Comparison of ENCODE assay signal across 12 cellular contexts in the genomic region with DNA sequence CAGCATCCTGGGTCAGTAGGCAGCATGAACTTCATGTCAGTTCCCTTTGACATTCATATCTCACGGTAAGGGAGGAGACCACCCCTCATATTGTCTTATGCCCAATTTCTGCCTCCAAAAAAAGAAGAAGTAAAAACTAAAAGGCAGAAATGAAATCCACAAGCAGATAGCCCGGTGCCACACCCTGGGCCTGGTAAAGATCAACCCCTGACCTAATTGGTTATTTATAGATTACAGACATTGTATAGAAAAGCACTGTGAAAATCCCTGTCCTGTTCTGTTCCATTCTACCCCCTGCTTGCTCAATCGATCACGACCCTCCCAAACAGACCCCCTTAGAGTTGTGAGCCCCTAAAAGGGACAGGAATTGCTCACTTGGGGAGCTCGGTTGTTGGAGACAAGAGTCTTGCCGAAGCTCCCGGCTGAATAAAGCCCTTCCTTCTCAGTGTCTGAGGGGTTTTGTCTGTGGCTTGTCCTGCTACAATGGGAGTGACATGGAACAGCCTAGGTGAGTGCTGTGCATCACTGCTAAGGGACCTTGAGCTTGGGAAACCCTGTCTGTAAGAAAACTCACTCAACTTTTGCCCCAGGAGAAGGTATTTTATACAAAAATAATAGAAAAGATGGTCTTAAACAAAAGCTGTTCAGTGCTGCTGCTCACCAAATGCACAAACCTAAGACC. TPM values are rescaled to one million over a fixed set of nuclear protein-coding genes. Genes with fewer than 3 reads are reported as not detected.
A peak's percentile ranks its signal among the peaks of the same experiment; 100 is the strongest.
DNase-seq lines count a peak whose midpoint lies in the region; ATAC-seq and TF ChIP-seq lines count a peak whose summit lies in the region.
"Had no signal": no experiment of that assay in that cellular context is flagged by ENCODE, and none has a peak within 500 bp of the region (broad histone marks: within the 10 kb centered on the region; RNA-seq: fewer than 3 reads in every experiment).

No MANE protein-coding gene starts in this region.

- H3K9me3 Mint-ChIP-seq in stimulated activated naive CD8-positive, alpha-beta T cell treated with anti-CD3 and anti-CD28 coated beads, Interleukin-15, Interleukin-2, amounts not matched to agents 100 ng/mL and 50 ng/mL, for 24 hours: no peaks in the 10 kb centered on the region
- H3K9me3 Mint-ChIP-seq in activated T-helper 2 cell treated with anti-CD3 and anti-CD28 coated beads, Interferon-gamma antibody, Interleukin-2, Interleukin-4, amounts not matched to agents 10 μg/mL and 5 μg/mL and 100 μg/mL, durations not matched to agents 14 hours and 24 hours and 36 hours: no peaks in the 10 kb centered on the region
- H3K9me3 Mint-ChIP-seq in mesothelial cell of epicardium: no peaks in the 10 kb centered on the region

- no peak for ATAC-seq in stimulated activated naive CD8-positive, alpha-beta T cell treated with anti-CD3 and anti-CD28 coated beads, Interleukin-15, Interleukin-2, amounts not matched to agents 100 U/mL and 50 U/mL, for 24 hours
- ATAC-seq in GM19328 (IDR thresholded peaks at IDR 0.05; ENCODE audit: unreplicated experiment) (no peak), GM21390 (IDR thresholded peaks at IDR 0.05; ENCODE audit: unreplicated experiment) (no peak)

- no peak for TF ChIP-seq POLR2A in vagina (IDR thresholded peaks at IDR 0.05)

- no peaks in the 10 kb centered on the region for H3K36me3 ChIP-seq in vagina

- H3K4me1 ChIP-seq in vagina: peaks cover 78% of the 10 kb centered on the region

- peaks cover 95% of the 10 kb centered on the region for H3K4me1 Mint-ChIP-seq in stimulated activated naive CD8-positive, alpha-beta T cell treated with anti-CD3 and anti-CD28 coated beads, Interleukin-15, Interleukin-2, amounts not matched to agents 100 ng/mL and 50 ng/mL, for 24 hours (ENCODE audit: low read depth)
- peaks cover 56% of the 10 kb centered on the region for H3K4me1 Mint-ChIP-seq in activated T-helper 2 cell treated with anti-CD3 and anti-CD28 coated beads, Interferon-gamma antibody, Interleukin-2, Interleukin-4, amounts not matched to agents 10 μg/mL and 5 μg/mL and 100 μg/mL, durations not matched to agents 14 hours and 24 hours and 36 hours (ENCODE audit: low read depth)
- H3K4me1 Mint-ChIP-seq in mesothelial cell of epicardium: peaks cover 31% of the 10 kb centered on the region

- no peaks in the 10 kb centered on the region for H3K27me3 Mint-ChIP-seq in stimulated activated naive CD8-positive, alpha-beta T cell treated with anti-CD3 and anti-CD28 coated beads, Interleukin-15, Interleukin-2, amounts not matched to agents 100 ng/mL and 50 ng/mL, for 24 hours
- no peaks in the 10 kb centered on the region for H3K27me3 Mint-ChIP-seq in activated T-helper 2 cell treated with anti-CD3 and anti-CD28 coated beads, Interferon-gamma antibody, Interleukin-2, Interleukin-4, amounts not matched to agents 10 μg/mL and 5 μg/mL and 100 μg/mL, durations not matched to agents 14 hours and 24 hours and 36 hours (ENCODE audit: low read depth)
- no peaks in the 10 kb centered on the region for H3K27me3 Mint-ChIP-seq in mesothelial cell of epicardium (ENCODE audit: low read depth)

- H3K9me3 ChIP-seq in vagina: no peaks in the 10 kb centered on the region
- H3K9me3 ChIP-seq: Caco-2 had no signal

- intact Hi-C loops in activated T-helper 2 cell treated with anti-CD3 and anti-CD28 coated beads, Interferon-gamma antibody, Interleukin-2, Interleukin-4, amounts not matched to agents 10 μg/mL and 5 μg/mL and 100 μg/mL, durations not matched to agents 14 hours and 24 hours and 36 hours (cut with micrococcal nuclease): loop anchor here (10.0 kb wide), 1 partner anchor 501 kb away; a partner anchor contains a TSS
- intact Hi-C loops in vagina (cut with DNase I): no loop called here

- DNase-seq in stimulated activated naive CD8-positive, alpha-beta T cell treated with anti-CD3 and anti-CD28 coated beads, Interleukin-15, Interleukin-2, amounts not matched to agents 100 U/mL and 50 U/mL, for 24 hours: no peak
- DNase-seq in activated T-helper 2 cell treated with anti-CD3 and anti-CD28 coated beads, Interferon-gamma antibody, Interleukin-2, Interleukin-4, amounts not matched to agents 10 μg/mL and 5 μg/mL and 100 μg/mL, durations not matched to agents 14 hours and 24 hours and 36 hours (ENCODE audit: low spot score): no peak
- DNase-seq in mesothelial cell of epicardium (ENCODE audit: low spot score in 2 of 2, unreplicated experiment in 2 of 2): no peak
- DNase-seq in vagina (ENCODE audit: extremely low spot score in 2 of 2): no peak
- no peak for DNase-seq in Ammon's horn (ENCODE audit: low spot score)
- DNase-seq: activated CD4-positive, CD25-positive, alpha-beta regulatory T cell treated with anti-CD3 and anti-CD28 coated beads, Interleukin-2, amount 50 U/mL, for 72 hours; Caco-2; NCI-H1048; stimulated activated CD4-positive, alpha-beta T cell treated with anti-CD3 and anti-CD28 coated beads, Interleukin-1b, Interleukin-23, amount 100 ng/mL, for 48 hours had no signal

- no peak overlapping the region for H3K4me3 ChIP-seq in vagina

- peak overlapping the region; percentile 35 for H3K4me3 Mint-ChIP-seq in stimulated activated naive CD8-positive, alpha-beta T cell treated with anti-CD3 and anti-CD28 coated beads, Interleukin-15, Interleukin-2, amounts not matched to agents 100 ng/mL and 50 ng/mL, for 24 hours
- H3K4me3 Mint-ChIP-seq in activated T-helper 2 cell treated with anti-CD3 and anti-CD28 coated beads, Interferon-gamma antibody, Interleukin-2, Interleukin-4, amounts not matched to agents 10 μg/mL and 5 μg/mL and 100 μg/mL, durations not matched to agents 14 hours and 24 hours and 36 hours (ENCODE audit: low read depth): peak overlapping the region; percentile 30
- H3K4me3 Mint-ChIP-seq in mesothelial cell of epicardium: no peak overlapping the region

- no peaks in the 10 kb centered on the region for H3K27me3 ChIP-seq in vagina

- peak overlapping the region; percentile 83 for H3K27ac Mint-ChIP-seq in stimulated activated naive CD8-positive, alpha-beta T cell treated with anti-CD3 and anti-CD28 coated beads, Interleukin-15, Interleukin-2, amounts not matched to agents 100 ng/mL and 50 ng/mL, for 24 hours
- H3K27ac Mint-ChIP-seq in activated T-helper 2 cell treated with anti-CD3 and anti-CD28 coated beads, Interferon-gamma antibody, Interleukin-2, Interleukin-4, amounts not matched to agents 10 μg/mL and 5 μg/mL and 100 μg/mL, durations not matched to agents 14 hours and 24 hours and 36 hours: peak overlapping the region; percentile 54
- peak overlapping the region; percentile 51 for H3K27ac Mint-ChIP-seq in mesothelial cell of epicardium

- peak overlapping the region; percentile 53 for H3K27ac ChIP-seq in vagina

- TF ChIP-seq CTCF in mesothelial cell of epicardium (IDR thresholded peaks at IDR 0.05; ENCODE audit: unreplicated experiment) (no peak), vagina (IDR thresholded peaks at IDR 0.05) (no peak)

- H3K36me3 Mint-ChIP-seq in stimulated activated naive CD8-positive, alpha-beta T cell treated with anti-CD3 and anti-CD28 coated beads, Interleukin-15, Interleukin-2, amounts not matched to agents 100 ng/mL and 50 ng/mL, for 24 hours (ENCODE audit: low read depth): peaks cover 55% of the 10 kb centered on the region
- H3K36me3 Mint-ChIP-seq in activated T-helper 2 cell treated with anti-CD3 and anti-CD28 coated beads, Interferon-gamma antibody, Interleukin-2, Interleukin-4, amounts not matched to agents 10 μg/mL and 5 μg/mL and 100 μg/mL, durations not matched to agents 14 hours and 24 hours and 36 hours (ENCODE audit: low read depth): peaks cover 66% of the 10 kb centered on the region
- peaks cover 5% of the 10 kb centered on the region for H3K36me3 Mint-ChIP-seq in mesothelial cell of epicardium

RNA-seq across cellular contexts. Expression of a gene that starts 11.1 kb away (rescaled TPM):
- total RNA-seq in activated T-helper 2 cell treated with anti-CD3 and anti-CD28 coated beads, Interferon-gamma antibody, Interleukin-2, Interleukin-4, amounts not matched to agents 10 μg/mL and 5 μg/mL and 100 μg/mL, durations not matched to agents 14 hours and 24 hours and 36 hours: 329 and 341 TPM in 2 replicates
- 99.9 to 114 TPM (median 106 TPM) in 3 replicates for total RNA-seq in mesothelial cell of epicardium
- total RNA-seq in vagina: 75.1 TPM

RNA-seq across cellular contexts. Expression of a gene that starts 23.0 kb away (rescaled TPM):
- 66.0 and 68.7 TPM in 2 replicates for total RNA-seq in activated T-helper 2 cell treated with anti-CD3 and anti-CD28 coated beads, Interferon-gamma antibody, Interleukin-2, Interleukin-4, amounts not matched to agents 10 μg/mL and 5 μg/mL and 100 μg/mL, durations not matched to agents 14 hours and 24 hours and 36 hours
- 47.6 to 50.7 TPM (median 49.7 TPM) in 3 replicates for total RNA-seq in mesothelial cell of epicardium
- total RNA-seq in vagina: 53.5 TPM
